26 cellular contexts compared by ENCODE assay signal in genomic region chr5:97071993-97072392, GRCh38.
"Had no signal": no experiment of that assay in that cellular context is flagged by ENCODE, and none has a peak within 500 bp of the region (broad histone marks: within the 10 kb centered on the region; RNA-seq: fewer than 3 reads in every experiment).

No MANE protein-coding gene starts in this region.

- H3K9me3 ChIP-seq: stomach, suprapubic skin, testis, thoracic aorta, thyroid gland, tibial artery, tibial nerve, transverse colon, upper lobe of left lung, upper lobe of right lung, uterus, vagina had no signal

- DNase-seq: stimulated activated CD4-positive, alpha-beta T cell treated with anti-CD3 and anti-CD28 coated beads, Interleukin-2, amount 100 ng/mL, for 48 hours; stimulated activated CD4-positive, alpha-beta T cell treated with anti-CD3 and anti-CD28 coated beads, Interleukin-4, amount 100 ng/mL, for 1 hour; stimulated activated CD4-positive, alpha-beta T cell treated with anti-CD3 and anti-CD28 coated beads, Interleukin-4, amount 100 ng/mL, for 24 hours; stimulated activated CD4-positive, alpha-beta T cell treated with anti-CD3 and anti-CD28 coated beads, Interleukin-4, amount 100 ng/mL, for 4 hours; stimulated activated CD8-positive, alpha-beta memory T cell treated with anti-CD3 and anti-CD28 coated beads, Interleukin-4, amount 100 ng/mL, for 48 hours; stimulated activated naive B cell treated with anti-CD40 and anti-IgM and Interleukin-4, amounts not matched to agents 10 μg/mL and 1 μg/mL and 100 μg/mL, for 72 hours; stimulated activated naive CD4-positive, alpha-beta T cell; stimulated activated naive CD4-positive, alpha-beta T cell treated with Interleukin-2 at 50 U/mL for 16 hours; stimulated activated naive CD8-positive, alpha-beta T cell treated with anti-CD3 and anti-CD28 coated beads, Interleukin-15, amount 100 ng/mL, for 72 hours; stimulated activated naive CD8-positive, alpha-beta T cell treated with anti-CD3 and anti-CD28 coated beads, Interleukin-15, Interleukin-2, amounts not matched to agents 100 U/mL and 50 U/mL, for 24 hours; stomach; substantia nigra; testis; thyroid gland; tibial artery; transverse colon; trophoblast cell; upper lobe of left lung; upper lobe of right lung; uterus had no signal

- ATAC-seq: stimulated activated effector memory CD8-positive, alpha-beta T cell treated with anti-CD3 and anti-CD28 coated beads, Interleukin-12 subunit alpha, Interleukin-12 subunit beta, amount 100 ng/mL, for 72 hours; stimulated activated memory B cell treated with anti-CD40 and anti-IgM and Interleukin-4, amounts not matched to agents 10 μg/mL and 1 μg/mL and 100 μg/mL, for 72 hours; stimulated activated naive B cell treated with anti-CD40 and anti-IgM and Interleukin-4, amounts not matched to agents 10 μg/mL and 1 μg/mL and 100 μg/mL, for 72 hours; stimulated activated naive CD8-positive, alpha-beta T cell treated with anti-CD3 and anti-CD28 coated beads, Interleukin-15, amount 100 ng/mL, for 72 hours; stimulated activated naive CD8-positive, alpha-beta T cell treated with anti-CD3 and anti-CD28 coated beads, Interleukin-15, Interleukin-2, amounts not matched to agents 100 U/mL and 50 U/mL, for 24 hours; upper lobe of right lung had no signal

- H3K4me1 ChIP-seq: testis, tibial nerve, upper lobe of left lung, upper lobe of right lung, vagina had no signal

- H3K27me3 ChIP-seq: stomach, suprapubic skin, testis, thyroid gland, tibial artery, tibial nerve, transverse colon, upper lobe of left lung, uterus, vagina had no signal

- H3K27ac ChIP-seq: suprapubic skin, testis, thoracic aorta, thyroid gland, tibial artery, tibial nerve, upper lobe of left lung, upper lobe of right lung, vagina had no signal

- H3K36me3 ChIP-seq: stomach, suprapubic skin, thoracic aorta, thyroid gland, tibial artery, tibial nerve, transverse colon, upper lobe of left lung, upper lobe of right lung, uterus, vagina had no signal

- H3K4me3 ChIP-seq: stomach, suprapubic skin, testis, thoracic aorta, thyroid gland, tibial artery, tibial nerve, transverse colon, upper lobe of left lung, upper lobe of right lung, uterus, vagina had no signal
